In the genomic region with DNA sequence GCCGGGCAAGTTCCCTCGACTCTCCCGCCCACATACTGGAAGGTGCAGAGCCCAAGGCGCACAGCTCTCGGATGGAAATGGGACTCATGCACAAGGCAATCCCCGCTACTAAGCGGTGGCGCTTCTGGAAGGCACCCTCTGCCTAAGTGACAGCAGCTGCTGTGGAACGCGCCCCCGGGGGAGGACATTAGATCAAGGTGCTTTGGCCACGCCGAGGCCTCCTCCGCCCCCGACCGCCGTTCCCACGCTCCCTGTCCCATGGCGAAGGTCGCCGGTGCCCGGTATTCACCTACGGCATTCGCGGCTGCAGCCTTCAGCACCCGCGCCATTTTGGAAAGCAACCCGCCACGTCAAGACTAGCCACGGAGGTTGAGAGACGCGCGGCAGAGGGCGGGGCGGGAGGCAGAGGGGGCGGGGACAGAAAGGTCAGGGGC, we compare ENCODE assay signal across 8 cellular contexts. TPM values are rescaled to one million over a fixed set of nuclear protein-coding genes. Genes with fewer than 3 reads are reported as not detected.
DNase-seq lines count a peak whose midpoint lies in the region; ATAC-seq lines count a peak whose summit lies in the region.

A gene (minus strand): TSS at position 339 of the 434 bp plus-strand sequence. CDS start 10 bp downstream, at position 329.

- H2BK15ac ChIP-seq in mesenchymal stem cell (ENCODE audit: low read depth, poor library complexity, severe bottlenecking) = peak within 1 kb of the TSS; percentile 26

- H2BK120ac ChIP-seq in mesenchymal stem cell (ENCODE audit: low read depth, low read length) = peak within 1 kb of the TSS; percentile 21

- H3K23ac ChIP-seq in mesenchymal stem cell (ENCODE audit: low read length in 2 of 2) = peak within 1 kb of the TSS in 1 of 2 experiments; percentile 61

- H3K4me1 ChIP-seq in duodenal mucosa (ENCODE audit: control insufficient read depth in 1 of 2, insufficient read depth in 2 of 2, low read length in 2 of 2) (peaks cover 14 to 21% of the 10 kb centered on the region in 2 donors), mesenchymal stem cell (ENCODE audit: control insufficient read depth, insufficient read depth, low read depth, low read length) (peaks cover 6% of the 10 kb centered on the region)

- peak within 1 kb of the TSS; percentile 46 to 99 for H3K4ac ChIP-seq in mesenchymal stem cell (ENCODE audit: low read depth in 1 of 2, low read length in 2 of 2)

- H3K27me3 ChIP-seq in duodenal mucosa (ENCODE audit: control insufficient read depth in 1 of 2, insufficient read depth in 2 of 2, low read length in 2 of 2) = no peaks in the 10 kb centered on the region
- no peaks in the 10 kb centered on the region for H3K27me3 ChIP-seq in mesenchymal stem cell (ENCODE audit: control insufficient read depth in 1 of 2, insufficient read depth in 1 of 2, low read length in 2 of 2)

- H2AK5ac ChIP-seq in mesenchymal stem cell (ENCODE audit: low read length, severe bottlenecking) = peak within 1 kb of the TSS; percentile 64

- H2BK5ac ChIP-seq in mesenchymal stem cell (ENCODE audit: low read depth, low read length, poor library complexity, severe bottlenecking) = peak within 1 kb of the TSS; percentile 48

- H3K79me1 ChIP-seq in mesenchymal stem cell (replicated peaks; ENCODE audit: low read length, poor library complexity, severe bottlenecking) = peaks cover 2% of the 10 kb centered on the region

- peak within 1 kb of the TSS; percentile 79 to 98 for H3K18ac ChIP-seq in mesenchymal stem cell (ENCODE audit: low read depth in 1 of 2, low read length in 2 of 2)

- H3K9ac ChIP-seq in duodenal mucosa (ENCODE audit: low read depth in 1 of 2, low read length in 2 of 2) (peak within 1 kb of the TSS; percentile 88 to 99), mesenchymal stem cell (ENCODE audit: low read length) (peak within 1 kb of the TSS; percentile 97)

- H3K4me2 ChIP-seq in mesenchymal stem cell (ENCODE audit: low read length, poor library complexity, severe bottlenecking) = peak within 1 kb of the TSS; percentile 90

- H3K36me3 ChIP-seq in duodenal mucosa (ENCODE audit: control insufficient read depth in 1 of 2, insufficient read depth in 2 of 2, low read length in 2 of 2) (peaks cover 0 to 19% of the 10 kb centered on the region in 2 donors), mesenchymal stem cell (ENCODE audit: control insufficient read depth in 1 of 2, insufficient read depth in 2 of 2, low read depth in 1 of 2, low read length in 2 of 2) (peaks cover 5 to 22% of the 10 kb centered on the region in 2 experiments)

- WGBS in mesenchymal stem cell = under 1% methylated on average over 35 of the region's 36 CpGs

- peak; percentile 88 for ATAC-seq in GM19324 (IDR thresholded peaks at IDR 0.05; ENCODE audit: low FRiP score, unreplicated experiment)
- ATAC-seq in HG03457 (IDR thresholded peaks at IDR 0.05; ENCODE audit: unreplicated experiment) = peak; percentile 75

- peak within 1 kb of the TSS in 1 of 2 experiments; percentile 96 for H3K14ac ChIP-seq in mesenchymal stem cell (ENCODE audit: low read length in 2 of 2)

- H3K27ac ChIP-seq in duodenal mucosa (ENCODE audit: low read depth, low read length) (peak within 1 kb of the TSS; percentile 84), mesenchymal stem cell (ENCODE audit: low read length, poor library complexity, severe bottlenecking) (peak within 1 kb of the TSS; percentile 87)

- peak within 1 kb of the TSS in 1 of 2 experiments; percentile 12 for H2BK12ac ChIP-seq in mesenchymal stem cell (ENCODE audit: low read length in 2 of 2)

- DNase-seq in C1 segment of cervical spinal cord (lab: John Stamatoyannopoulos, UW) (peak in 8 of 14 donors; percentile 29 to 95 (median 92)), NCI-H524 treated with DMSO at 0.1 percent for 48 hours (lab: John Stamatoyannopoulos, UW) (peak; percentile 30), mesenchymal stem cell (peak; percentile 92)
- DNase-seq in activated CD4-positive, alpha-beta T cell treated with anti-CD3 and anti-CD28 coated beads, Interleukin-2, amount 50 U/mL, for 24 hours (ENCODE audit: low read depth in 1 of 2, low spot score in 1 of 2) = peak; percentile 82 to 84
- peak; percentile 84 for DNase-seq in stimulated activated CD8-positive, alpha-beta memory T cell treated with anti-CD3 and anti-CD28 coated beads, Interleukin-15, amount 100 ng/mL, for 1 hour (ENCODE audit: low read depth)

- H2AFZ ChIP-seq in mesenchymal stem cell (ENCODE audit: low read depth, low read length) = peak within 1 kb of the TSS; percentile 94

- peak within 1 kb of the TSS; percentile 96 to 100 for H3K4me3 ChIP-seq in duodenal mucosa (ENCODE audit: low read depth in 1 of 2, low read length in 2 of 2)
- H3K4me3 ChIP-seq in mesenchymal stem cell (ENCODE audit: insufficient read depth in 1 of 2, low read depth in 1 of 2, low read length in 2 of 2) = peak within 1 kb of the TSS; percentile 90 to 99

- peak within 1 kb of the TSS; percentile 84 for H4K91ac ChIP-seq in mesenchymal stem cell (ENCODE audit: low read length)

- H3K9me3 ChIP-seq in duodenal mucosa (ENCODE audit: control insufficient read depth in 1 of 2, low read length in 2 of 2) = no peaks in the 10 kb centered on the region
- H3K9me3 ChIP-seq in mesenchymal stem cell (ENCODE audit: control insufficient read depth, low read length) = no peaks in the 10 kb centered on the region

- peak within 1 kb of the TSS; percentile 85 for H4K8ac ChIP-seq in mesenchymal stem cell (ENCODE audit: low read length)

RNA-seq across cellular contexts. Expression of the gene that starts here (rescaled TPM):
- polyA plus RNA-seq in mesenchymal stem cell (2013, experiment 1 of 2) = 23.3 TPM
- 21.9 TPM for polyA plus RNA-seq in mesenchymal stem cell (2013, experiment 2 of 2)

Comparison
In these comparisons a context has a peak if more than half of its experiments do, and no peak if none do; other contexts are left out.
1. Peak in every context shown above with its lines: DNase-seq, ATAC-seq, H3K4me3 ChIP-seq and H3K27ac ChIP-seq.
2. DNase-seq: peak in every context shown above with its lines; median percentile 92 in C1 segment of cervical spinal cord; 92 in mesenchymal stem cell; 84 in stimulated activated CD8-positive, alpha-beta memory T cell treated with anti-CD3 and anti-CD28 coated beads, Interleukin-15, amount 100 ng/mL, for 1 hour; 83 in activated CD4-positive, alpha-beta T cell treated with anti-CD3 and anti-CD28 coated beads, Interleukin-2, amount 50 U/mL, for 24 hours; 30 in NCI-H524 treated with DMSO at 0.1 percent for 48 hours.